In genomic region chr16:88730632-88731607, GRCh38 we compare ENCODE assay signal across 15 cellular contexts. TPM values are rescaled to one million over a fixed set of nuclear protein-coding genes. Genes with fewer than 3 reads are reported as not detected.
DNase-seq lines count a peak whose midpoint lies in the region; ATAC-seq, FAIRE-seq and TF ChIP-seq lines count a peak whose summit lies in the region.
"Had no signal": no experiment of that assay in that cellular context is flagged by ENCODE, and none has a peak within 500 bp of the region (broad histone marks: within the 10 kb centered on the region; RNA-seq: fewer than 3 reads in every experiment).

No MANE protein-coding gene starts in this region.

- peak overlapping the region in 1 of 2 experiments; percentile 80; a peak in 2 of 4 replicates for H3K9ac ChIP-seq in K562 (ENCODE audit: insufficient read depth in 1 of 2, low read depth in 2 of 2, low read length in 2 of 2)

- FAIRE-seq in K562 (lab: Jason Lieb, UNC): no peak

- CTCF ChIA-PET in K562 (lab: Yijun Ruan, JAX; ENCODE audit: low intra/inter-chr PET ratio): interaction anchor here (1.1 kb wide), 1 partner anchor 204 kb away, joined by 6 read pairs; no protein-coding TSS in a partner anchor

- H3K4me1 ChIP-seq in right cardiac atrium (ENCODE audit: control insufficient read depth, insufficient read depth, low read length): no peaks in the 10 kb centered on the region
- H3K4me1 ChIP-seq in K562 (replicated peaks in 1 of 2; ENCODE audit: control insufficient read depth in 2 of 2, insufficient read depth in 2 of 2, low read length in 2 of 2): peaks cover 0 to 74% of the 10 kb centered on the region in 2 experiments; a peak in 2 of 5 replicates
- H3K4me1 ChIP-seq: adrenal gland had no signal

- H3K4me2 ChIP-seq in K562 (ENCODE audit: insufficient read depth, low read length): no peak overlapping the region

- peaks cover 86% of the 10 kb centered on the region for H3K36me3 ChIP-seq in K562 (ENCODE audit: control insufficient read depth, insufficient read depth, low read length)

- intact Hi-C loops in Right ventricle myocardium inferior (cut with DNase I) (no loop called here), right cardiac atrium (cut with DNase I) (no loop called here), K562 (cut with micrococcal nuclease) (no loop called here)

- no peak overlapping the region for H2AFZ ChIP-seq in K562 (ENCODE audit: low read depth, low read length)

- H3K79me2 ChIP-seq in K562 (ENCODE audit: control insufficient read depth, insufficient read depth, low read length): no peaks in the 10 kb centered on the region; the same call in 2 of the 3 replicates

- no peaks in the 10 kb centered on the region for H3K27me3 ChIP-seq in right cardiac atrium (ENCODE audit: control insufficient read depth, insufficient read depth)
- H3K27me3 ChIP-seq in K562 (ENCODE audit: control insufficient read depth in 2 of 2, insufficient read depth in 2 of 2, low read length in 2 of 2): no peaks in the 10 kb centered on the region
- H3K27me3 ChIP-seq: adrenal gland had no signal

- H3K4me3 ChIP-seq in right cardiac atrium (ENCODE audit: low read length) (no peak overlapping the region), K562 (no peak overlapping the region)
- H3K4me3 ChIP-seq: adrenal gland had no signal

- TF ChIP-seq RAD21 in K562 (CRISPR knock-in tag; conservative IDR thresholded peaks at IDR 0.05 in 1 of 2, IDR thresholded peaks at IDR 0.05 in 1 of 2): no peak

- H3K9me3 ChIP-seq in right cardiac atrium (ENCODE audit: control insufficient read depth, low read length): no peaks in the 10 kb centered on the region
- no peaks in the 10 kb centered on the region for H3K9me3 ChIP-seq in K562 (replicated peaks; ENCODE audit: control insufficient read depth, insufficient read depth, low read depth, low read length)
- H3K9me3 ChIP-seq: adrenal gland had no signal

- TF ChIP-seq EP300 in K562 (IDR thresholded peaks at IDR 0.05; ENCODE audit: low read length): no peak

- POLR2A ChIA-PET in K562 (lab: Yijun Ruan, JAX): no interaction called here

- no peak overlapping the region for H3K27ac ChIP-seq in right cardiac atrium (ENCODE audit: low read length)
- H3K27ac ChIP-seq in K562 (ENCODE audit: extremely low read depth, low read depth, low read length): no peak overlapping the region
- H3K27ac ChIP-seq: adrenal gland had no signal

- peak; percentile 63 for DNase-seq in Right ventricle myocardium inferior (ENCODE audit: missing footprints)
- no peak for DNase-seq in right cardiac atrium
- DNase-seq in K562 (ENCODE audit: extremely low read depth in 1 of 4, low spot score in 3 of 4): no peak
- no peak for DNase-seq in stimulated activated effector memory CD8-positive, alpha-beta T cell treated with anti-CD3 and anti-CD28 coated beads, Interleukin-12 subunit alpha, Interleukin-12 subunit beta, amount 100 ng/mL, for 72 hours (ENCODE audit: low spot score in 2 of 2)
- no peak for DNase-seq in NCI-H524 treated with DMSO at 0.1 percent for 48 hours (lab: John Stamatoyannopoulos, UW)
- DNase-seq: activated T-cell treated with anti-CD3 and anti-CD28 coated beads for 4 hours; DMS79; left ventricle myocardium superior; MM.1S; nephron progenitor cell; stimulated activated CD4-positive, alpha-beta T cell treated with anti-CD3 and anti-CD28 coated beads, Interleukin-4, amount 100 ng/mL, for 24 hours had no signal

- no peaks in the 10 kb centered on the region for H3K9me1 ChIP-seq in K562 (ENCODE audit: control insufficient read depth, insufficient read depth, low read length)

- WGBS in right cardiac atrium: 78% methylated on average over 34 of the region's 34 CpGs
- WGBS in K562 (ENCODE audit: insufficient coverage, low coverage, missing lambda C conversion rate): 95% methylated on average over 33 of the region's 34 CpGs

- in situ Hi-C loops in K562 (cut with MboI): no loop called here

- H3K4me3 Mint-ChIP-seq in stimulated activated effector memory CD8-positive, alpha-beta T cell treated with anti-CD3 and anti-CD28 coated beads, Interleukin-12 subunit alpha, Interleukin-12 subunit beta, amount 100 ng/mL, for 72 hours: no peak overlapping the region
- H3K4me3 Mint-ChIP-seq: dendritic cell treated with granulocyte-macrophage colony-stimulating factor and Interleukin-4, amounts not matched to agents 40 ng/mL and 50 ng/mL, for 4 days; nephron progenitor cell had no signal

- ATAC-seq in Right ventricle myocardium inferior: no peak
- ATAC-seq in right cardiac atrium: no peak
- no peak for ATAC-seq in K562
- no peak for ATAC-seq in stimulated activated effector memory CD8-positive, alpha-beta T cell treated with anti-CD3 and anti-CD28 coated beads, Interleukin-12 subunit alpha, Interleukin-12 subunit beta, amount 100 ng/mL, for 72 hours
- no peak for ATAC-seq in GM19351 (IDR thresholded peaks at IDR 0.05; ENCODE audit: unreplicated experiment)
- ATAC-seq: left ventricle myocardium superior, sciatic nerve had no signal

- H4K20me1 ChIP-seq in K562 (replicated peaks; ENCODE audit: control insufficient read depth, insufficient read depth, low read length): peaks cover 8% of the 10 kb centered on the region; the same call in 1 of the 2 replicates

- no peak for TF ChIP-seq CTCF in K562 (IDR thresholded peaks at IDR 0.05 in 2 of 3, conservative IDR thresholded peaks at IDR 0.05 in 1 of 3; ENCODE audit: insufficient read depth in 2 of 3, low read depth in 1 of 3, low read length in 3 of 3)

- peaks cover 58% of the 10 kb centered on the region for H3K36me3 Mint-ChIP-seq in stimulated activated effector memory CD8-positive, alpha-beta T cell treated with anti-CD3 and anti-CD28 coated beads, Interleukin-12 subunit alpha, Interleukin-12 subunit beta, amount 100 ng/mL, for 72 hours

- H3K27ac Mint-ChIP-seq in stimulated activated effector memory CD8-positive, alpha-beta T cell treated with anti-CD3 and anti-CD28 coated beads, Interleukin-12 subunit alpha, Interleukin-12 subunit beta, amount 100 ng/mL, for 72 hours: peak overlapping the region; percentile 88
- H3K27ac Mint-ChIP-seq: dendritic cell treated with granulocyte-macrophage colony-stimulating factor and Interleukin-4, amounts not matched to agents 40 ng/mL and 50 ng/mL, for 4 days had no signal

- no TSS peak for BruUV-seq in K562 (replicated peaks; lab: Mats Ljungman, UMichigan)

- no peak for TF ChIP-seq POLR2A in K562 (conservative IDR thresholded peaks at IDR 0.05)

- no peaks in the 10 kb centered on the region for H3K9me3 Mint-ChIP-seq in stimulated activated effector memory CD8-positive, alpha-beta T cell treated with anti-CD3 and anti-CD28 coated beads, Interleukin-12 subunit alpha, Interleukin-12 subunit beta, amount 100 ng/mL, for 72 hours
- H3K9me3 Mint-ChIP-seq: dendritic cell treated with granulocyte-macrophage colony-stimulating factor and Interleukin-4, amounts not matched to agents 40 ng/mL and 50 ng/mL, for 4 days; nephron progenitor cell had no signal

- peaks cover 8% of the 10 kb centered on the region for H3K4me1 Mint-ChIP-seq in stimulated activated effector memory CD8-positive, alpha-beta T cell treated with anti-CD3 and anti-CD28 coated beads, Interleukin-12 subunit alpha, Interleukin-12 subunit beta, amount 100 ng/mL, for 72 hours

RNA-seq across cellular contexts. Expression of gene CTU2, which starts 24.6 kb away (rescaled TPM):
- total RNA-seq in Right ventricle myocardium inferior: 13.1 TPM
- total RNA-seq in right cardiac atrium: 10 to 100 TPM; 11.1 to 16.3 (median 12.4) TPM
- polyA plus RNA-seq in right cardiac atrium: 11.4 TPM
- total RNA-seq in K562 (2011; cell fraction: chromatin; rRNA removed; ENCODE audit: low replicate concordance): 45.3 and 159 TPM in 2 replicates
- total RNA-seq in K562 (2011; cell fraction: nucleolus; rRNA removed): 114 and 148 TPM in 2 replicates
- total RNA-seq in K562 (2011; cell fraction: nucleoplasm; rRNA removed): 48.7 and 66.7 TPM in 2 replicates
- total RNA-seq in K562 (2014; rRNA removed): 55.4 and 68.9 TPM in 2 replicates
- total RNA-seq in K562 (2014; rRNA removed; fragmentation: Illumina TruSeq; extraction: Trizol): 7.2 and 11.9 TPM in 2 replicates
- 41.1 and 49.2 TPM in 2 replicates for total RNA-seq in K562 (2015; rRNA removed; fragmentation: Illumina TruSeq; extraction: Trizol)
- 105 and 106 TPM in 2 replicates for total RNA-seq in K562 (2021)
- polyA plus RNA-seq in K562 (2011; rRNA removed): 23.2 and 30.1 TPM in 2 replicates
- 40.2 and 96.8 TPM in 2 replicates for polyA plus RNA-seq in K562 (2011; cell fraction: cytosol; rRNA removed)
- 102 and 136 TPM in 2 replicates for polyA plus RNA-seq in K562 (2011; cell fraction: nucleus; rRNA removed)
- 34.1 and 51.7 TPM in 2 replicates for polyA plus RNA-seq in K562 (2012)
- 17.7 and 46.9 TPM in 2 replicates for polyA plus RNA-seq in K562 (2014; fragmentation: Illumina TruSeq; extraction: Trizol)
- 1 to 10 TPM; 1.3 to 3.0 TPM for polyA plus RNA-seq in K562 (2014; fragmentation: Nextera tagmentation; extraction: Ambion mirVana)
- polyA plus RNA-seq in K562 (2014; rRNA removed): 63.4 and 76.6 TPM in 2 replicates
- polyA minus RNA-seq in K562 (2011; rRNA and poly(A)+ RNA removed): 9.4 and 14.4 TPM in 2 replicates
- polyA minus RNA-seq in K562 (2011; cell fraction: cytosol; rRNA and poly(A)+ RNA removed): 48.0 and 51.1 TPM in 2 replicates
- polyA minus RNA-seq in K562 (2011; cell fraction: nucleus; rRNA and poly(A)+ RNA removed): 40.7 and 44.1 TPM in 2 replicates

RNA-seq across cellular contexts. Expression of gene RNF166, which starts 24.7 kb away (rescaled TPM):
- total RNA-seq in Right ventricle myocardium inferior (17.0 TPM), right cardiac atrium (10 to 100 TPM; 15.0 to 23.8 (median 19.2) TPM), K562 (2014; rRNA removed) (46.9 and 61.6 TPM in 2 replicates), K562 (2014; rRNA removed; fragmentation: Illumina TruSeq; extraction: Trizol) (6.1 and 7.3 TPM in 2 replicates), K562 (2015; rRNA removed; fragmentation: Illumina TruSeq; extraction: Trizol) (19.5 and 22.3 TPM in 2 replicates), K562 (2021) (60.3 and 61.2 TPM in 2 replicates)
- polyA plus RNA-seq in right cardiac atrium (18.4 TPM), K562 (2011; rRNA removed) (26.5 and 37.4 TPM in 2 replicates), K562 (2014; fragmentation: Illumina TruSeq; extraction: Trizol) (12.7 and 27.9 TPM in 2 replicates), K562 (2014; fragmentation: Nextera tagmentation; extraction: Ambion mirVana) (under 1 TPM; 0.56 to 0.96 TPM), K562 (2014; rRNA removed) (59.4 and 65.6 TPM in 2 replicates)
- 58.8 and 182 TPM in 2 replicates for total RNA-seq in K562 (2011; cell fraction: chromatin; rRNA removed; ENCODE audit: low replicate concordance)
- 89.5 and 92.7 TPM in 2 replicates for total RNA-seq in K562 (2011; cell fraction: nucleolus; rRNA removed)
- total RNA-seq in K562 (2011; cell fraction: nucleoplasm; rRNA removed): 60.1 and 64.4 TPM in 2 replicates
- polyA plus RNA-seq in K562 (2011; cell fraction: cytosol; rRNA removed): 37.8 and 90.9 TPM in 2 replicates
- 118 and 185 TPM in 2 replicates for polyA plus RNA-seq in K562 (2011; cell fraction: nucleus; rRNA removed)
- 23.8 and 39.8 TPM in 2 replicates for polyA plus RNA-seq in K562 (2012)
- 7.0 and 12.0 TPM in 2 replicates for polyA minus RNA-seq in K562 (2011; rRNA and poly(A)+ RNA removed)
- polyA minus RNA-seq in K562 (2011; cell fraction: cytosol; rRNA and poly(A)+ RNA removed): 41.2 and 44.5 TPM in 2 replicates
- 33.4 and 39.2 TPM in 2 replicates for polyA minus RNA-seq in K562 (2011; cell fraction: nucleus; rRNA and poly(A)+ RNA removed)

RNA-seq across cellular contexts. Expression of gene SNAI3, which starts 44.6 kb away (rescaled TPM):
- 2.9 TPM for total RNA-seq in Right ventricle myocardium inferior
- 1 to 10 TPM in 3 of 4 donors, under 1 TPM in 1; 0.39 to 2.8 (median 1.6) TPM for total RNA-seq in right cardiac atrium
- 2.7 TPM for polyA plus RNA-seq in right cardiac atrium
- 0.79 and 2.9 TPM in 2 replicates for total RNA-seq in K562 (2011; cell fraction: chromatin; rRNA removed; ENCODE audit: low replicate concordance)
- 3.2 and 3.7 TPM in 2 replicates for total RNA-seq in K562 (2011; cell fraction: nucleolus; rRNA removed)
- 0.95 and 1.1 TPM in 2 replicates for total RNA-seq in K562 (2011; cell fraction: nucleoplasm; rRNA removed)
- total RNA-seq in K562 (2014; rRNA removed): 2.7 and 4.1 TPM in 2 replicates
- 0.15 and 0.19 TPM in 2 replicates for total RNA-seq in K562 (2014; rRNA removed; fragmentation: Illumina TruSeq; extraction: Trizol)
- total RNA-seq in K562 (2015; rRNA removed; fragmentation: Illumina TruSeq; extraction: Trizol): 0.72 and 0.87 TPM in 2 replicates
- 2.5 and 3.1 TPM in 2 replicates for total RNA-seq in K562 (2021)
- 0.88 and 3.0 TPM in 2 replicates for polyA plus RNA-seq in K562 (2011; rRNA removed)
- 3.2 and 5.5 TPM in 2 replicates for polyA plus RNA-seq in K562 (2011; cell fraction: cytosol; rRNA removed)
- polyA plus RNA-seq in K562 (2011; cell fraction: nucleus; rRNA removed): 2.9 and 3.8 TPM in 2 replicates
- 0.95 and 1.2 TPM in 2 replicates for polyA plus RNA-seq in K562 (2012)
- polyA plus RNA-seq in K562 (2014; fragmentation: Illumina TruSeq; extraction: Trizol): 0.70 and 1.9 TPM in 2 replicates
- under 1 TPM in 1 of 2 experiments, not detected in 1; 0.04 TPM for polyA plus RNA-seq in K562 (2014; fragmentation: Nextera tagmentation; extraction: Ambion mirVana)
- 1.5 and 2.1 TPM in 2 replicates for polyA plus RNA-seq in K562 (2014; rRNA removed)
- 0.42 and 0.87 TPM in 2 replicates for polyA minus RNA-seq in K562 (2011; rRNA and poly(A)+ RNA removed)
- 1.9 and 3.5 TPM in 2 replicates for polyA minus RNA-seq in K562 (2011; cell fraction: cytosol; rRNA and poly(A)+ RNA removed)
- 1.5 and 2.3 TPM in 2 replicates for polyA minus RNA-seq in K562 (2011; cell fraction: nucleus; rRNA and poly(A)+ RNA removed)

RNA-seq across cellular contexts. Expression of gene PIEZO1, which starts 54.1 kb away (rescaled TPM):
- total RNA-seq in Right ventricle myocardium inferior (18.1 TPM), right cardiac atrium (10 to 100 TPM; 21.7 to 45.6 (median 29.8) TPM), K562 (2014; rRNA removed) (213 and 305 TPM in 2 replicates), K562 (2014; rRNA removed; fragmentation: Illumina TruSeq; extraction: Trizol) (44.5 and 45.2 TPM in 2 replicates), K562 (2015; rRNA removed; fragmentation: Illumina TruSeq; extraction: Trizol) (97.9 and 113 TPM in 2 replicates), K562 (2021) (354 and 432 TPM in 2 replicates)
- polyA plus RNA-seq in right cardiac atrium (37.3 TPM), K562 (2011; rRNA removed) (131 and 170 TPM in 2 replicates), K562 (2014; fragmentation: Illumina TruSeq; extraction: Trizol) (146 and 201 TPM in 2 replicates), K562 (2014; fragmentation: Nextera tagmentation; extraction: Ambion mirVana) (1 to 10 TPM; 3.6 to 9.6 TPM), K562 (2014; rRNA removed) (319 and 383 TPM in 2 replicates)
- 759 and 2,233 TPM in 2 replicates for total RNA-seq in K562 (2011; cell fraction: chromatin; rRNA removed; ENCODE audit: low replicate concordance)
- 1,565 and 1,591 TPM in 2 replicates for total RNA-seq in K562 (2011; cell fraction: nucleolus; rRNA removed)
- total RNA-seq in K562 (2011; cell fraction: nucleoplasm; rRNA removed): 1,027 and 1,219 TPM in 2 replicates
- 143 and 281 TPM in 2 replicates for polyA plus RNA-seq in K562 (2011; cell fraction: cytosol; rRNA removed)
- polyA plus RNA-seq in K562 (2011; cell fraction: nucleus; rRNA removed): 1,334 and 2,777 TPM in 2 replicates
- polyA plus RNA-seq in K562 (2012): 266 and 440 TPM in 2 replicates
- 56.6 and 97.2 TPM in 2 replicates for polyA minus RNA-seq in K562 (2011; rRNA and poly(A)+ RNA removed)
- 155 and 200 TPM in 2 replicates for polyA minus RNA-seq in K562 (2011; cell fraction: cytosol; rRNA and poly(A)+ RNA removed)
- 321 and 450 TPM in 2 replicates for polyA minus RNA-seq in K562 (2011; cell fraction: nucleus; rRNA and poly(A)+ RNA removed)
